1 cellular context compared by ENCODE assay signal in genomic region chr11:78676026-78676557, GRCh38.
TF ChIP-seq lines count a peak whose summit lies in the region.

No MANE protein-coding gene starts in this region.

TF ChIP-seq in HepG2, 621 proteins besides CTCF, POLR2A, EP300 and RAD21:
- no peak for TF ChIP-seq KMT2A (CRISPR knock-in tag; IDR thresholded peaks at IDR 0.05)
- 0 out of 2 replicates have a peak, but pooled peaks have one; percentile 41 for TF ChIP-seq HNRNPL (IDR thresholded peaks at IDR 0.05; ENCODE audit: low read depth, low read length)
- no peak for TF ChIP-seq PRDM15 (CRISPR knock-in tag; IDR thresholded peaks at IDR 0.05)
- TF ChIP-seq ZNF629 (CRISPR knock-in tag; conservative IDR thresholded peaks at IDR 0.05): no peak
TF ChIP-seq in HepG2: peak in this region for 1.
